In genomic region chr1:65422241-65423203, GRCh38 we compare ENCODE assay signal across 9 cellular contexts. TPM values are rescaled to one million over a fixed set of nuclear protein-coding genes. Genes with fewer than 3 reads are reported as not detected.
DNase-seq lines count a peak whose midpoint lies in the region; TF ChIP-seq lines count a peak whose summit lies in the region.
"Had no signal": no experiment of that assay in that cellular context is flagged by ENCODE, and none has a peak within 500 bp of the region (broad histone marks: within the 10 kb centered on the region; RNA-seq: fewer than 3 reads in every experiment).

No MANE protein-coding gene starts in this region.

- H3K36me3 Mint-ChIP-seq in activated CD4-positive, alpha-beta T cell treated with anti-CD3 and anti-CD28 coated beads, Interleukin-2, amount 10 ng/mL, durations not matched to agents 24 days and 14 days (ENCODE audit: low read depth): peaks cover 23% of the 10 kb centered on the region
- H3K36me3 Mint-ChIP-seq in chondrocyte (ENCODE audit: low read depth): peaks cover 11% of the 10 kb centered on the region

- peaks cover 25% of the 10 kb centered on the region for H3K4me1 Mint-ChIP-seq in activated CD4-positive, alpha-beta T cell treated with anti-CD3 and anti-CD28 coated beads, Interleukin-2, amount 10 ng/mL, durations not matched to agents 24 days and 14 days
- H3K4me1 Mint-ChIP-seq in chondrocyte (ENCODE audit: low read depth): peaks cover 43% of the 10 kb centered on the region

- H3K9me3 Mint-ChIP-seq in activated CD4-positive, alpha-beta T cell treated with anti-CD3 and anti-CD28 coated beads, Interleukin-2, amount 10 ng/mL, durations not matched to agents 24 days and 14 days: no peaks in the 10 kb centered on the region
- no peaks in the 10 kb centered on the region for H3K9me3 Mint-ChIP-seq in chondrocyte (ENCODE audit: low read depth)

- in situ Hi-C loops in brain microvascular endothelial cell (cut with HindIII; ENCODE audit: low pct_ligation_motif_present, low sequenced_read_pairs): no loop called here

- H3K36me3 ChIP-seq in brain microvascular endothelial cell (replicated peaks): peaks cover 17% of the 10 kb centered on the region

- no peaks in the 10 kb centered on the region for H3K27me3 ChIP-seq in brain microvascular endothelial cell (replicated peaks)

- H3K4me3 ChIP-seq in brain microvascular endothelial cell (ENCODE audit: low read depth, low read length): peak overlapping the region; percentile 86

- H3K27ac Mint-ChIP-seq in activated CD4-positive, alpha-beta T cell treated with anti-CD3 and anti-CD28 coated beads, Interleukin-2, amount 10 ng/mL, durations not matched to agents 24 days and 14 days: no peak overlapping the region
- no peak overlapping the region for H3K27ac Mint-ChIP-seq in chondrocyte (ENCODE audit: unreplicated experiment)

- no peak overlapping the region for H3K4me3 Mint-ChIP-seq in activated CD4-positive, alpha-beta T cell treated with anti-CD3 and anti-CD28 coated beads, Interleukin-2, amount 10 ng/mL, durations not matched to agents 24 days and 14 days
- no peak overlapping the region for H3K4me3 Mint-ChIP-seq in chondrocyte (ENCODE audit: unreplicated experiment)

- no peak for TF ChIP-seq CTCF in brain microvascular endothelial cell (IDR thresholded peaks at IDR 0.05; ENCODE audit: low read depth, low read length, missing control alignments)
- no peak for TF ChIP-seq CTCF in chondrocyte (IDR thresholded peaks at IDR 0.05)

- DNase-seq in A172 (ENCODE audit: low spot score) (peak; percentile 33), HUDEP-2 (lab: John Stamatoyannopoulos, UW; ENCODE audit: unreplicated experiment in 76 of 76) (peak in 55 of 76 experiments; percentile 11 to 68 (median 31)), brain microvascular endothelial cell (peak; percentile 43), kidney glomerular epithelial cell (lab: John Stamatoyannopoulos, UW) (peak; percentile 56), putamen (ENCODE audit: low spot score) (no peak), chondrocyte (ENCODE audit: low spot score) (no peak), foreskin melanocyte (no peak)
- no peak for DNase-seq in activated CD4-positive, alpha-beta T cell treated with anti-CD3 and anti-CD28 coated beads, Interleukin-2, amount 10 ng/mL, durations not matched to agents 24 days and 14 days
- DNase-seq: NCI-H526 treated with DMSO at 0.1 percent for 48 hours had no signal

- intact Hi-C loops in activated CD4-positive, alpha-beta T cell treated with anti-CD3 and anti-CD28 coated beads, Interleukin-2, amount 10 ng/mL, durations not matched to agents 24 days and 14 days (cut with micrococcal nuclease): loop anchor here (5.0 to 10.0 kb wide), 3 partner anchors 355 to 1828 kb away; partner anchors contain the start of genes DNAI4, MIER1 and PGM1

- H3K27me3 Mint-ChIP-seq in activated CD4-positive, alpha-beta T cell treated with anti-CD3 and anti-CD28 coated beads, Interleukin-2, amount 10 ng/mL, durations not matched to agents 24 days and 14 days: peaks cover under 1% of the 10 kb centered on the region
- H3K27me3 Mint-ChIP-seq in chondrocyte (ENCODE audit: low read depth): no peaks in the 10 kb centered on the region

- peak overlapping the region; percentile 84 for H3K27ac ChIP-seq in brain microvascular endothelial cell

RNA-seq across cellular contexts. Expression of gene LEPR, which starts 2.1 kb away (rescaled TPM):
- total RNA-seq in A172 (2014; rRNA removed; shearing (Covaris generic)): 3.0 and 3.1 TPM in 2 replicates
- 1.1 and 1.2 TPM in 2 replicates for total RNA-seq in activated CD4-positive, alpha-beta T cell treated with anti-CD3 and anti-CD28 coated beads, Interleukin-2, amount 10 ng/mL, durations not matched to agents 24 days and 14 days
- 5.4 to 5.9 TPM (median 5.8 TPM) in 3 replicates for total RNA-seq in chondrocyte

RNA-seq across cellular contexts. Expression of gene LEPROT, which starts 2.1 kb away (rescaled TPM):
- 62.6 and 64.1 TPM in 2 replicates for total RNA-seq in A172 (2014; rRNA removed; shearing (Covaris generic))
- 17.9 and 20.2 TPM in 2 replicates for total RNA-seq in activated CD4-positive, alpha-beta T cell treated with anti-CD3 and anti-CD28 coated beads, Interleukin-2, amount 10 ng/mL, durations not matched to agents 24 days and 14 days
- total RNA-seq in chondrocyte: 117 to 128 TPM (median 121 TPM) in 3 replicates

Comparison
In these comparisons a context has a peak if more than half of its experiments do, and no peak if none do; other contexts are left out.
1. DNase-seq: peak in A172 (single experiment), HUDEP-2 (55 of 76), brain microvascular endothelial cell (single experiment) and kidney glomerular epithelial cell (single experiment); none in activated CD4-positive, alpha-beta T cell treated with anti-CD3 and anti-CD28 coated beads, Interleukin-2, amount 10 ng/mL, durations not matched to agents 24 days and 14 days (single experiment), putamen (single experiment), chondrocyte (single experiment) and foreskin melanocyte (single experiment).